1 cellular context compared by ENCODE assay signal in genomic region chr3:137509354-137510045, GRCh38.
TF ChIP-seq lines count a peak whose summit lies in the region.

No MANE protein-coding gene starts in this region.

TF ChIP-seq in HepG2, 621 proteins besides CTCF, POLR2A, EP300 and RAD21 (continued from another document):
- TF ChIP-seq HMGXB4 (CRISPR knock-in tag; IDR thresholded peaks at IDR 0.05; ENCODE audit: borderline replicate concordance in 1 of 2, low read depth in 1 of 2) (no peak), HNF4G (IDR thresholded peaks at IDR 0.05; ENCODE audit: borderline replicate concordance, low read depth, low read length) (no peak), HNF4G (CRISPR knock-in tag; IDR thresholded peaks at IDR 0.05; ENCODE audit: borderline replicate concordance, low read depth) (no peak), FOXA3 (CRISPR knock-in tag; IDR thresholded peaks at IDR 0.05) (peak; percentile 31; the same call in 1 of the 2 replicates), ZSCAN31 (CRISPR knock-in tag; IDR thresholded peaks at IDR 0.05; ENCODE audit: low read depth) (no peak)
